ENCODE assay signal across 5 cellular contexts in genomic region chr9:41087929-41088328, GRCh38. TPM values are rescaled to one million over a fixed set of nuclear protein-coding genes. Genes with fewer than 3 reads are reported as not detected.
"Had no signal": no experiment of that assay in that cellular context is flagged by ENCODE, and none has a peak within 500 bp of the region (broad histone marks: within the 10 kb centered on the region; RNA-seq: fewer than 3 reads in every experiment).

No MANE protein-coding gene starts in this region.

RNA-seq across cellular contexts. Expression of gene FOXD4L6, which starts 40.6 kb away (rescaled TPM):
- total RNA-seq: LHCN-M2, PC-9, Right ventricle myocardium inferior, RPMI7951, SK-MEL-5 had no signal
